ENCODE assay signal across 8 cellular contexts in the genomic region with DNA sequence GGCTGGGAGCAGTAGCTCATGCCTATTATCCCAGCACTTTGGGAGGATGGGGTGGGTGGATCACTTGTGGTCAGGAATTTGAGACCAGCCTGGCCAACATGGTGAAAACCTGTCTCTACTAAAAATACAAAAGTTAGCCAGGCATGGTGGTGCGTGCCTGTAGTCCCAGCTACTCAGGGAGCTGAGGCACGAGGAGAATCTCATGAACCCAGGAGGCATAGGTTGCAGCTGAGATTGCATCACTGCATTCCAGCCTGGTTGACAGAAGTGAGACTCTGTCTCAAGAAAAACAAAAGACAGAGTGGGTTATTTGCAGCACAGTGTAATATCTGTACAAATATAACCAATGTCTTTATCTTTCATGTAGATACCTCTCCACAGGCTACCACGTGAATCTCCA.
A peak's percentile ranks its signal among the peaks of the same experiment; 100 is the strongest.
DNase-seq lines count a peak whose midpoint lies in the region; ATAC-seq, FAIRE-seq and TF ChIP-seq lines count a peak whose summit lies in the region.
"Not testable (repeated sequence)": the region's sequence is repeated elsewhere in the genome, so short reads cannot be mapped to it uniquely, and the experiment has no call there.

No MANE protein-coding gene starts in this region.

- not testable (repeated sequence) for TF ChIP-seq POLR2A in A549 (IDR thresholded peaks at IDR 0.05; ENCODE audit: low read length); stomach (IDR thresholded peaks at IDR 0.05)

- FAIRE-seq in A549 (lab: Jason Lieb, UNC) = not testable (repeated sequence)

- TF ChIP-seq EP300 in A549 (IDR thresholded peaks at IDR 0.05); stomach (IDR thresholded peaks at IDR 0.05): not testable (repeated sequence)

- H4K20me1 ChIP-seq in hepatocyte (ENCODE audit: insufficient read depth, poor library complexity, severe bottlenecking) = not testable (repeated sequence)

- H3K4me1 Mint-ChIP-seq in nephron = peaks cover 57% of the 10 kb centered on the region

- H3K27me3 ChIP-seq in brain microvascular endothelial cell (replicated peaks); hepatocyte; stomach: not testable (repeated sequence)

- WGBS in A549 (ENCODE audit: missing lambda C conversion rate) = 46% methylated on average over 3 of the region's 3 CpGs
- WGBS in hepatocyte (ENCODE audit: low lambda C conversion rate, missing lambda C conversion rate) = 53% methylated on average over 3 of the region's 3 CpGs
- WGBS in stomach, 5 donors = 57 to 77% (median 69%) methylated on average over 3 of the region's 3 CpGs

- not testable (repeated sequence) for H3K27me3 Mint-ChIP-seq in nephron (ENCODE audit: low read depth)

- not testable (repeated sequence) for H3K4me3 Mint-ChIP-seq in nephron

- not testable (repeated sequence) for H3K9me3 Mint-ChIP-seq in nephron

- not testable (repeated sequence) for H3K9me3 ChIP-seq in A549; hepatocyte (ENCODE audit: low read depth); stomach

- peak overlapping the region; percentile 60 for H3K4me2 ChIP-seq in A549
- H3K4me2 ChIP-seq in hepatocyte = not testable (repeated sequence)

- not testable (repeated sequence) for ATAC-seq in A549

- intact Hi-C loops in stomach (cut with DNase I; ENCODE audit: low total_unique reads) = not testable (repeated sequence)

- POLR2A ChIA-PET in A549 (lab: Yijun Ruan, JAX) = not testable (repeated sequence)

- H3K4me3 ChIP-seq in A549; brain microvascular endothelial cell (ENCODE audit: low read depth, low read length); hepatocyte; stomach: not testable (repeated sequence)

- H3K4me1 ChIP-seq in A549 (peaks cover 63% of the 10 kb centered on the region), hepatocyte (ENCODE audit: insufficient read depth) (peaks cover 38% of the 10 kb centered on the region), stomach (peaks cover 3 to 51% (median 28%) of the 10 kb centered on the region in 4 donors)

- H3K36me3 Mint-ChIP-seq in nephron (ENCODE audit: low read depth) = not testable (repeated sequence)

- not testable (repeated sequence) for TF ChIP-seq RAD21 in A549 (conservative IDR thresholded peaks at IDR 0.05 in 1 of 2, IDR thresholded peaks at IDR 0.05 in 1 of 2)

- H3K79me2 ChIP-seq in hepatocyte = not testable (repeated sequence)

- not testable (repeated sequence) for H2AFZ ChIP-seq in hepatocyte

- peak overlapping the region; percentile 85 to 93 (median 90) for H3K27ac Mint-ChIP-seq in nephron

- not testable (repeated sequence) for TF ChIP-seq CTCF in A549 (IDR thresholded peaks at IDR 0.05); brain microvascular endothelial cell (IDR thresholded peaks at IDR 0.05; ENCODE audit: low read depth, low read length, missing control alignments); hepatocyte (IDR thresholded peaks at IDR 0.05; ENCODE audit: poor library complexity); nephron (IDR thresholded peaks at IDR 0.05; ENCODE audit: unreplicated experiment in 3 of 3); stomach (IDR thresholded peaks at IDR 0.05)

- DNase-seq in A549 (ENCODE audit: low read depth in 1 of 2, low spot score in 1 of 2); hepatocyte (ENCODE audit: low spot score); stomach: not testable (repeated sequence)
- DNase-seq in H4 (ENCODE audit: low spot score) (peak; percentile 6), RPMI7951 (ENCODE audit: low read depth) (peak; percentile 83), brain microvascular endothelial cell (peak; percentile 97), fibroblast of gingiva (ENCODE audit: low read depth) (peak; percentile 79)

- CTCF ChIA-PET in A549 (lab: Yijun Ruan, JAX) = not testable (repeated sequence)

- not testable (repeated sequence) for H3K9me2 ChIP-seq in hepatocyte (replicated peaks; ENCODE audit: insufficient read depth)

- in situ Hi-C loops in brain microvascular endothelial cell (cut with HindIII; ENCODE audit: low pct_ligation_motif_present, low sequenced_read_pairs) = not testable (repeated sequence)

- H3K36me3 ChIP-seq in brain microvascular endothelial cell (replicated peaks); hepatocyte (replicated peaks; ENCODE audit: insufficient read depth, low read depth); stomach: not testable (repeated sequence)

- H3K27ac ChIP-seq in A549 = peak overlapping the region; percentile 63 to 64; a peak in 4 of 6 replicates
- peak overlapping the region; percentile 91 for H3K27ac ChIP-seq in brain microvascular endothelial cell
- peak overlapping the region; percentile 85 for H3K27ac ChIP-seq in hepatocyte
- H3K27ac ChIP-seq in stomach = peak overlapping the region in 3 of 5 donors; percentile 23 to 54 (median 54)

TF ChIP-seq in A549, 52 proteins besides CTCF, POLR2A, EP300 and RAD21:
- TF ChIP-seq CEBPB (IDR thresholded peaks at IDR 0.05) = peak; percentile 35 to 46; a peak in 1 of 4 replicates
- TF ChIP-seq, protein P1, sequence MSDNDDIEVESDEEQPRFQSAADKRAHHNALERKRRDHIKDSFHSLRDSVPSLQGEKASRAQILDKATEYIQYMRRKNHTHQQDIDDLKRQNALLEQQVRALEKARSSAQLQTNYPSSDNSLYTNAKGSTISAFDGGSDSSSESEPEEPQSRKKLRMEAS (IDR thresholded peaks at IDR 0.05) = 0 out of 2 replicates have a peak, but pooled peaks have one; percentile 0
